In the genomic region with DNA sequence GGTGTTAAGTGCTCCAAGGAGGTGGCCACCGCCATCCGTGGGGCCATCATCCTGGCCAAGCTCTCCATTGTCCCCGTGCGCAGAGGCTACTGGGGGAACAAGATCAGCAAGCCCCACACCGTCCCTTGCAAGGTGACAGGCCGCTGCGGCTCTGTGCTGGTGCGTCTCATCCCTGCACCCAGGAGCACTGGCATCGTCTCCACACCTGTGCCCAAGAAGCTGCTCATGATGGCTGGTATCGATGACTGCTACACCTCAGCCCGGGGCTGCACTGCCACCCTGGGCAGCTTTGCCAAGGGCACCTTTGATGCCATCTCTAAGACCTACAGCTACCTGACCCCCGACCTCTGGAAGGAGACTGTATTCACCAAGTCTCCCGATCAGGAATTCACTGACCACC, we compare ENCODE assay signal across 1 cellular context.
A peak's percentile ranks its signal among the peaks of the same experiment; 100 is the strongest.
DNase-seq lines count a peak whose midpoint lies in the region; TF ChIP-seq lines count a peak whose summit lies in the region.
"Not testable (repeated sequence)": the region's sequence is repeated elsewhere in the genome, so short reads cannot be mapped to it uniquely, and the experiment has no call there.

No MANE protein-coding gene starts in this region.

- H3K27ac ChIP-seq in RWPE1: peak overlapping the region; percentile 92

- POLR2A ChIA-PET in RWPE1 (lab: Yijun Ruan, JAX; ENCODE audit: low non-redundant PET): not testable (repeated sequence)

- DNase-seq in RWPE1 (ENCODE audit: low spot score): not testable (repeated sequence)

- TF ChIP-seq CTCF in RWPE1 (conservative IDR thresholded peaks at IDR 0.05; ENCODE audit: low read depth): not testable (repeated sequence)

- CTCF ChIA-PET in RWPE1 (lab: Yijun Ruan, JAX): not testable (repeated sequence)
